Comparison of ENCODE assay signal across 18 cellular contexts in genomic region chr17:78475211-78475610, GRCh38.
DNase-seq lines count a peak whose midpoint lies in the region; ATAC-seq lines count a peak whose summit lies in the region.
"Had no signal": no experiment of that assay in that cellular context is flagged by ENCODE, and none has a peak within 500 bp of the region (broad histone marks: within the 10 kb centered on the region; RNA-seq: fewer than 3 reads in every experiment).

No MANE protein-coding gene starts in this region.

- no peaks in the 10 kb centered on the region for H3K9me3 ChIP-seq in CD8-positive, alpha-beta memory T cell (ENCODE audit: low read length)

- ATAC-seq in GM21515 (IDR thresholded peaks at IDR 0.05; ENCODE audit: unreplicated experiment) = peak; percentile 14
- peak; percentile 18 for ATAC-seq in HG03575 (IDR thresholded peaks at IDR 0.05; ENCODE audit: extremely low read depth, insufficient number of reproducible peaks, low FRiP score, unreplicated experiment)
- ATAC-seq in effector memory CD8-positive, alpha-beta T cell (replicated peaks) = no peak
- no peak for ATAC-seq in GM21723 (IDR thresholded peaks at IDR 0.05; ENCODE audit: unreplicated experiment)
- no peak for ATAC-seq in HG02623 (IDR thresholded peaks at IDR 0.05; ENCODE audit: unreplicated experiment)
- ATAC-seq: GM23338 had no signal

- H3K4me3 ChIP-seq in CD8-positive, alpha-beta memory T cell (ENCODE audit: low read length) = no peak overlapping the region
- H3K4me3 ChIP-seq: GM23338, PC-9 had no signal

- no peaks in the 10 kb centered on the region for H3K36me3 ChIP-seq in CD8-positive, alpha-beta memory T cell (ENCODE audit: insufficient read depth, low read length)

- H3K27ac Mint-ChIP-seq in CD8-positive, alpha-beta memory T cell = peak overlapping the region in 5 of 8 donors; percentile 68 to 94 (median 72)
- peak overlapping the region; percentile 26 to 84 for H3K27ac Mint-ChIP-seq in effector memory CD8-positive, alpha-beta T cell
- H3K27ac Mint-ChIP-seq: CD4-positive, CD25-positive, alpha-beta regulatory T cell; GM23338 had no signal

- H3K27me3 ChIP-seq in CD8-positive, alpha-beta memory T cell (ENCODE audit: insufficient read depth, low read length, poor library complexity, severe bottlenecking) = no peaks in the 10 kb centered on the region

- no peak for DNase-seq in CD8-positive, alpha-beta memory T cell
- no peak for DNase-seq in effector memory CD8-positive, alpha-beta T cell
- no peak for DNase-seq in NCI-H1930 (lab: John Stamatoyannopoulos, UW)
- no peak for DNase-seq in effector CD4-positive, alpha-beta T cell
- DNase-seq: ACHN; AML-193; CD4-positive, CD25-positive, alpha-beta regulatory T cell; KG1; NCI-H1092; NCI-H1694; NCI-H2107; NCI-H446; PC-9 had no signal

- peaks cover 24 to 30% (median 25%) of the 10 kb centered on the region in 3 donors for H3K4me1 Mint-ChIP-seq in CD8-positive, alpha-beta memory T cell
- peaks cover 20 to 24% of the 10 kb centered on the region in 2 donors for H3K4me1 Mint-ChIP-seq in effector memory CD8-positive, alpha-beta T cell (ENCODE audit: low read depth in 2 of 2)
- H3K4me1 Mint-ChIP-seq: CD4-positive, CD25-positive, alpha-beta regulatory T cell had no signal

- POLR2A ChIA-PET in CD8-positive, alpha-beta memory T cell (lab: Charles Lee) = no interaction called here

- H3K4me1 ChIP-seq in CD8-positive, alpha-beta memory T cell (ENCODE audit: insufficient read depth, low read length) = peaks cover 12% of the 10 kb centered on the region

- peaks cover 4 to 8% of the 10 kb centered on the region in 2 donors for H3K27me3 Mint-ChIP-seq in CD8-positive, alpha-beta memory T cell
- no peaks in the 10 kb centered on the region for H3K27me3 Mint-ChIP-seq in effector memory CD8-positive, alpha-beta T cell
- H3K27me3 Mint-ChIP-seq: CD4-positive, CD25-positive, alpha-beta regulatory T cell had no signal

- CTCF ChIA-PET in CD8-positive, alpha-beta memory T cell (lab: Charles Lee) = no interaction called here

- H3K9me3 Mint-ChIP-seq in CD8-positive, alpha-beta memory T cell = peaks cover 0 to 2% (median 0%) of the 10 kb centered on the region in 5 donors
- no peaks in the 10 kb centered on the region for H3K9me3 Mint-ChIP-seq in effector memory CD8-positive, alpha-beta T cell
- H3K9me3 Mint-ChIP-seq: CD4-positive, CD25-positive, alpha-beta regulatory T cell; GM23338 had no signal

- H3K4me3 Mint-ChIP-seq in CD8-positive, alpha-beta memory T cell = peak overlapping the region in 4 of 7 donors; percentile 41 to 89 (median 49)
- peak overlapping the region; percentile 18 to 50 for H3K4me3 Mint-ChIP-seq in effector memory CD8-positive, alpha-beta T cell
- H3K4me3 Mint-ChIP-seq: CD4-positive, CD25-positive, alpha-beta regulatory T cell; GM23338 had no signal

- H3K27ac ChIP-seq in CD8-positive, alpha-beta memory T cell (ENCODE audit: low read depth, low read length) = no peak overlapping the region
- H3K27ac ChIP-seq: PC-9 had no signal

- no peaks in the 10 kb centered on the region for H3K36me3 Mint-ChIP-seq in CD8-positive, alpha-beta memory T cell
- H3K36me3 Mint-ChIP-seq in effector memory CD8-positive, alpha-beta T cell (ENCODE audit: insufficient read depth) = peaks cover 6% of the 10 kb centered on the region
- H3K36me3 Mint-ChIP-seq: CD4-positive, CD25-positive, alpha-beta regulatory T cell had no signal

Comparison
In these comparisons a context has a peak if more than half of its experiments do, and no peak if none do; other contexts are left out.
1. ATAC-seq: peak in GM21515 (single experiment) and HG03575 (single experiment); none in effector memory CD8-positive, alpha-beta T cell (single experiment), GM21723 (single experiment) and HG02623 (single experiment).